1 cellular context compared by ENCODE assay signal in the genomic region with DNA sequence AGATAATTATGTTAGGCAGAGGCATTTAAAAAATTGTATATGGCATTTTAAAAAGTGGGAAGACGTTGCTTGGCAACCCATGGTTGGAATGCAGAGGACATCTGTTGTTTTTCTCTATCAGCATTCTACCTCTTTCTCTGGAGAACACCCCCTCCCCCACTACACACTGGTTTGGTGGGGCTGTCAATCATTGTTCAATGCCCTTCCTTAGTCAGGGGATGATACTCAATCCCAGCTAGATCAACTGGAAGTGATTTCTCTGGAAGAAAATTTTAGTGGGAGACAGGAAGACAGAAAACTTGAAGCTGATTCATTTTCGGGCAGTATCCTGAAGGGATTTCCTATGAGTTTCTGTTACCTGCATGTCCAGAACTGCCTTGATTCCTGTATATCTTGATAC.
TF ChIP-seq lines count a peak whose summit lies in the region.

No MANE protein-coding gene starts in this region.

TF ChIP-seq in IMR-90, 13 proteins besides CTCF, POLR2A, EP300 and RAD21:
- TF ChIP-seq MAZ (IDR thresholded peaks at IDR 0.05; ENCODE audit: borderline replicate concordance, low read depth, low read length): no peak
- no peak for TF ChIP-seq MAFK (IDR thresholded peaks at IDR 0.05; ENCODE audit: low read depth, low read length)
- no peak for TF ChIP-seq RFX5 (IDR thresholded peaks at IDR 0.05; ENCODE audit: low read depth, low read length)
- TF ChIP-seq, protein P1, sequence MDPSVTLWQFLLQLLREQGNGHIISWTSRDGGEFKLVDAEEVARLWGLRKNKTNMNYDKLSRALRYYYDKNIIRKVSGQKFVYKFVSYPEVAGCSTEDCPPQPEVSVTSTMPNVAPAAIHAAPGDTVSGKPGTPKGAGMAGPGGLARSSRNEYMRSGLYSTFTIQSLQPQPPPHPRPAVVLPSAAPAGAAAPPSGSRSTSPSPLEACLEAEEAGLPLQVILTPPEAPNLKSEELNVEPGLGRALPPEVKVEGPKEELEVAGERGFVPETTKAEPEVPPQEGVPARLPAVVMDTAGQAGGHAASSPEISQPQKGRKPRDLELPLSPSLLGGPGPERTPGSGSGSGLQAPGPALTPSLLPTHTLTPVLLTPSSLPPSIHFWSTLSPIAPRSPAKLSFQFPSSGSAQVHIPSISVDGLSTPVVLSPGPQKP (IDR thresholded peaks at IDR 0.05; ENCODE audit: borderline replicate concordance, low read depth, low read length): no peak
- no peak for TF ChIP-seq RCOR1 (IDR thresholded peaks at IDR 0.05; ENCODE audit: insufficient replicate concordance, low read length)
- TF ChIP-seq CEBPB (IDR thresholded peaks at IDR 0.05; ENCODE audit: low read depth, low read length): no peak
